ENCODE assay signal across 1 cellular context in the genomic region with DNA sequence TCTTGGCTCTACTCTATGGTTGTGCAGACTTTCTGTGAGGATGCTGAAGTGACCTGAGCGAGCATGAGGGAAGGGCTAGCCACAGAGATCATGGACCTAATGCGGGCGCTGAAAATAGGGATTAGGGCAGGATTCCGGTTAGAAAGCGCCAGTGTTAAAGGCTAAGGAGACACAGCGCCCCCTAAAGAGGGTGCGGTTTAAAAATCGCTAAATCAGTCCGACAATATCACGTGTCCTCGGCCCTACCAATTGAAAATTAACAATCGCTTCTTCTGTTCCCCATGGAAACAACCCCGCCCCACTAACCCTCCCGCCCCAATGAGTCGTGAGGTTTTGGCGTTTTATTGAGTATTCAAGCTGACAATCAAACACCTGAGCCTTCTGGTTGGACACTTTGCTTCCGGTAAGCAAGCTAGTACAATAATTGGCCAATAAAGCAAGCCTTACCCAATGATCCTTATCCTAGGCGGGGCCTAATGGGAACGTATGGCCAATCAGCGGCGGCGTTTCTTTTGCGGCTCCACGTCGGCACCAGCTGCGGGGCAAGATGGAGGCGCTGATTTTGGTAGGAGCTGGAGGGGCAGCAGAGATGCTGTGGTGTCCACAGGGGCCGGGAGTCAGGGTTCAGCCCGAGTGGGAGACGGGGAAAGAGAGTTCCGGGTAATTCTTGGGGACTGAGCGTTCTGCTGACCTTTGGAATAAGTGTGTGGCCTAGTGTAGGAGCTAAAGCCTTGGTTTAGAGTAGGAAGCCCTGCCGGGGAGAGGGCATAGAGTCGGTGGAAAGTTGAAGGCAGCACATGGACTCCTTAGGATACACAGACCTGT.
TF ChIP-seq lines count a peak whose summit lies in the region.

A gene with protein sequence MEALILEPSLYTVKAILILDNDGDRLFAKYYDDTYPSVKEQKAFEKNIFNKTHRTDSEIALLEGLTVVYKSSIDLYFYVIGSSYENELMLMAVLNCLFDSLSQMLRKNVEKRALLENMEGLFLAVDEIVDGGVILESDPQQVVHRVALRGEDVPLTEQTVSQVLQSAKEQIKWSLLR (plus strand): TSS at position 515 of the 825 bp plus-strand sequence. CDS start 33 bp downstream, at position 548.

TF ChIP-seq in A549, 52 proteins besides CTCF, POLR2A, EP300 and RAD21 (continued from another document):
- TF ChIP-seq, protein P1, sequence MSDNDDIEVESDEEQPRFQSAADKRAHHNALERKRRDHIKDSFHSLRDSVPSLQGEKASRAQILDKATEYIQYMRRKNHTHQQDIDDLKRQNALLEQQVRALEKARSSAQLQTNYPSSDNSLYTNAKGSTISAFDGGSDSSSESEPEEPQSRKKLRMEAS (IDR thresholded peaks at IDR 0.05) = peak; percentile 49; the same call in 1 of the 2 replicates
- TF ChIP-seq, protein P2, sequence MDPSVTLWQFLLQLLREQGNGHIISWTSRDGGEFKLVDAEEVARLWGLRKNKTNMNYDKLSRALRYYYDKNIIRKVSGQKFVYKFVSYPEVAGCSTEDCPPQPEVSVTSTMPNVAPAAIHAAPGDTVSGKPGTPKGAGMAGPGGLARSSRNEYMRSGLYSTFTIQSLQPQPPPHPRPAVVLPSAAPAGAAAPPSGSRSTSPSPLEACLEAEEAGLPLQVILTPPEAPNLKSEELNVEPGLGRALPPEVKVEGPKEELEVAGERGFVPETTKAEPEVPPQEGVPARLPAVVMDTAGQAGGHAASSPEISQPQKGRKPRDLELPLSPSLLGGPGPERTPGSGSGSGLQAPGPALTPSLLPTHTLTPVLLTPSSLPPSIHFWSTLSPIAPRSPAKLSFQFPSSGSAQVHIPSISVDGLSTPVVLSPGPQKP (IDR thresholded peaks at IDR 0.05; ENCODE audit: low read depth, low read length) = no peak
- TF ChIP-seq FOSL2 (IDR thresholded peaks at IDR 0.05) (no peak), FOSL2 (CRISPR knock-in tag; IDR thresholded peaks at IDR 0.05) (no peak), MAZ (IDR thresholded peaks at IDR 0.05; ENCODE audit: borderline replicate concordance, low read depth, low read length) (no peak), FOSB (CRISPR knock-in tag; IDR thresholded peaks at IDR 0.05) (peak; percentile 90; the same call in 1 of the 2 replicates), JUN (IDR thresholded peaks at IDR 0.05) (peak; percentile 75 to 82; a peak in 3 of 5 replicates), ESRRA (IDR thresholded peaks at IDR 0.05; ENCODE audit: borderline replicate concordance, low read length) (peak; percentile 26; the same call in 1 of the 2 replicates), POLR2AphosphoS2 (conservative IDR thresholded peaks at IDR 0.05; ENCODE audit: low read length) (no peak), ZFP36 (IDR thresholded peaks at IDR 0.05; ENCODE audit: borderline replicate concordance, partially characterized antibody) (no peak), RCOR1 (IDR thresholded peaks at IDR 0.05; ENCODE audit: low read depth, low read length) (no peak), ZNF302 (CRISPR knock-in tag; IDR thresholded peaks at IDR 0.05) (no peak), TFCP2L1 (CRISPR knock-in tag; IDR thresholded peaks at IDR 0.05) (0 out of 2 replicates have a peak, but pooled peaks have one; percentile 47), BHLHE40 (IDR thresholded peaks at IDR 0.05; ENCODE audit: low read depth, low read length) (no peak), NPAS2 (CRISPR knock-in tag; IDR thresholded peaks at IDR 0.05; ENCODE audit: borderline replicate concordance) (no peak), ZC3H11A (IDR thresholded peaks at IDR 0.05) (no peak), CHD2 (IDR thresholded peaks at IDR 0.05; ENCODE audit: low read length, partially characterized antibody) (peak; percentile 26), GATA3 (IDR thresholded peaks at IDR 0.05; ENCODE audit: borderline replicate concordance) (no peak), NFE2L2 (conservative IDR thresholded peaks at IDR 0.05; ENCODE audit: low read length) (no peak), EHF (CRISPR knock-in tag; IDR thresholded peaks at IDR 0.05) (peak; percentile 65; the same call in 1 of the 2 replicates), CBX8 (IDR thresholded peaks at IDR 0.05) (no peak), JUNB (IDR thresholded peaks at IDR 0.05) (no peak), SMC3 (IDR thresholded peaks at IDR 0.05) (peak; percentile 62), FOXS1 (CRISPR knock-in tag; IDR thresholded peaks at IDR 0.05) (0 out of 2 replicates have a peak, but pooled peaks have one; percentile 30), CHD4 (IDR thresholded peaks at IDR 0.05; ENCODE audit: borderline replicate concordance) (no peak), HEYL (CRISPR knock-in tag; IDR thresholded peaks at IDR 0.05) (no peak), MYC (IDR thresholded peaks at IDR 0.05; ENCODE audit: borderline replicate concordance, low read length) (no peak), HOXA7 (CRISPR knock-in tag; IDR thresholded peaks at IDR 0.05) (peak; percentile 71; the same call in 1 of the 2 replicates), SREBF2 (IDR thresholded peaks at IDR 0.05) (no peak), EHMT2 (IDR thresholded peaks at IDR 0.05; ENCODE audit: low read depth) (no peak), HOXB13 (CRISPR knock-in tag; IDR thresholded peaks at IDR 0.05; ENCODE audit: low read depth) (no peak), ZSCAN20 (CRISPR knock-in tag; IDR thresholded peaks at IDR 0.05) (no peak), CBX2 (IDR thresholded peaks at IDR 0.05; ENCODE audit: borderline replicate concordance, low read depth) (no peak)
- TF ChIP-seq, protein P3, sequence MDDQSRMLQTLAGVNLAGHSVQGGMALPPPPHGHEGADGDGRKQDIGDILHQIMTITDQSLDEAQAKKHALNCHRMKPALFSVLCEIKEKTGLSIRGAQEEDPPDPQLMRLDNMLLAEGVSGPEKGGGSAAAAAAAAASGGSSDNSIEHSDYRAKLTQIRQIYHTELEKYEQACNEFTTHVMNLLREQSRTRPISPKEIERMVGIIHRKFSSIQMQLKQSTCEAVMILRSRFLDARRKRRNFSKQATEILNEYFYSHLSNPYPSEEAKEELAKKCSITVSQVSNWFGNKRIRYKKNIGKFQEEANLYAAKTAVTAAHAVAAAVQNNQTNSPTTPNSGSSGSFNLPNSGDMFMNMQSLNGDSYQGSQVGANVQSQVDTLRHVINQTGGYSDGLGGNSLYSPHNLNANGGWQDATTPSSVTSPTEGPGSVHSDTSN (IDR thresholded peaks at IDR 0.05) = peak; percentile 91
- TF ChIP-seq, protein P4, sequence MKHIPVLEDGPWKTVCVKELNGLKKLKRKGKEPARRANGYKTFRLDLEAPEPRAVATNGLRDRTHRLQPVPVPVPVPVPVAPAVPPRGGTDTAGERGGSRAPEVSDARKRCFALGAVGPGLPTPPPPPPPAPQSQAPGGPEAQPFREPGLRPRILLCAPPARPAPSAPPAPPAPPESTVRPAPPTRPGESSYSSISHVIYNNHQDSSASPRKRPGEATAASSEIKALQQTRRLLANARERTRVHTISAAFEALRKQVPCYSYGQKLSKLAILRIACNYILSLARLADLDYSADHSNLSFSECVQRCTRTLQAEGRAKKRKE (CRISPR knock-in tag; IDR thresholded peaks at IDR 0.05; ENCODE audit: low read depth) = no peak
- TF ChIP-seq, protein P5, sequence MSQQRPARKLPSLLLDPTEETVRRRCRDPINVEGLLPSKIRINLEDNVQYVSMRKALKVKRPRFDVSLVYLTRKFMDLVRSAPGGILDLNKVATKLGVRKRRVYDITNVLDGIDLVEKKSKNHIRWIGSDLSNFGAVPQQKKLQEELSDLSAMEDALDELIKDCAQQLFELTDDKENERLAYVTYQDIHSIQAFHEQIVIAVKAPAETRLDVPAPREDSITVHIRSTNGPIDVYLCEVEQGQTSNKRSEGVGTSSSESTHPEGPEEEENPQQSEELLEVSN (IDR thresholded peaks at IDR 0.05; ENCODE audit: borderline replicate concordance, low read depth) = no peak
- TF ChIP-seq, protein P6, sequence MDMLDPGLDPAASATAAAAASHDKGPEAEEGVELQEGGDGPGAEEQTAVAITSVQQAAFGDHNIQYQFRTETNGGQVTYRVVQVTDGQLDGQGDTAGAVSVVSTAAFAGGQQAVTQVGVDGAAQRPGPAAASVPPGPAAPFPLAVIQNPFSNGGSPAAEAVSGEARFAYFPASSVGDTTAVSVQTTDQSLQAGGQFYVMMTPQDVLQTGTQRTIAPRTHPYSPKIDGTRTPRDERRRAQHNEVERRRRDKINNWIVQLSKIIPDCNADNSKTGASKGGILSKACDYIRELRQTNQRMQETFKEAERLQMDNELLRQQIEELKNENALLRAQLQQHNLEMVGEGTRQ (IDR thresholded peaks at IDR 0.05) = peak; percentile 91
- TF ChIP-seq, protein P7, sequence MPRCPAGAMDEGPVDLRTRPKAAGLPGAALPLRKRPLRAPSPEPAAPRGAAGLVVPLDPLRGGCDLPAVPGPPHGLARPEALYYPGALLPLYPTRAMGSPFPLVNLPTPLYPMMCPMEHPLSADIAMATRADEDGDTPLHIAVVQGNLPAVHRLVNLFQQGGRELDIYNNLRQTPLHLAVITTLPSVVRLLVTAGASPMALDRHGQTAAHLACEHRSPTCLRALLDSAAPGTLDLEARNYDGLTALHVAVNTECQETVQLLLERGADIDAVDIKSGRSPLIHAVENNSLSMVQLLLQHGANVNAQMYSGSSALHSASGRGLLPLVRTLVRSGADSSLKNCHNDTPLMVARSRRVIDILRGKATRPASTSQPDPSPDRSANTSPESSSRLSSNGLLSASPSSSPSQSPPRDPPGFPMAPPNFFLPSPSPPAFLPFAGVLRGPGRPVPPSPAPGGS (IDR thresholded peaks at IDR 0.05) = peak; percentile 69; the same call in 1 of the 3 replicates
